In genomic region chr5:156942064-156942463, GRCh38 we compare ENCODE assay signal across 9 cellular contexts. TPM values are rescaled to one million over a fixed set of nuclear protein-coding genes. Genes with fewer than 3 reads are reported as not detected.
DNase-seq lines count a peak whose midpoint lies in the region; ATAC-seq lines count a peak whose summit lies in the region.
"Had no signal": no experiment of that assay in that cellular context is flagged by ENCODE, and none has a peak within 500 bp of the region (broad histone marks: within the 10 kb centered on the region; RNA-seq: fewer than 3 reads in every experiment).

No MANE protein-coding gene starts in this region.

- DNase-seq in iPS-NIHi11 (ENCODE audit: low spot score) (peak; percentile 18), left lobe of liver (ENCODE audit: low spot score) (no peak), NCI-H774 (lab: John Stamatoyannopoulos, UW) (no peak), NCI-H1930 (lab: John Stamatoyannopoulos, UW) (no peak)
- no peak for DNase-seq in stimulated activated CD4-positive, alpha-beta T cell treated with anti-CD3 and anti-CD28 coated beads, Interleukin-15, amount 100 ng/mL, for 24 hours
- DNase-seq: NCI-H1105 had no signal

- peak; percentile 95 for ATAC-seq in GM18858 (IDR thresholded peaks at IDR 0.05; ENCODE audit: unreplicated experiment)
- ATAC-seq in GM21529 (IDR thresholded peaks at IDR 0.05; ENCODE audit: unreplicated experiment), result peak; percentile 97
- peak; percentile 96 for ATAC-seq in HG03378 (IDR thresholded peaks at IDR 0.05; ENCODE audit: unreplicated experiment)
- ATAC-seq in left lobe of liver, result no peak

RNA-seq across cellular contexts. Expression of gene TIMD4, which starts 21.0 kb away (rescaled TPM):
- 5.8 TPM for total RNA-seq in left lobe of liver
